ENCODE assay signal across 1 cellular context in the genomic region with DNA sequence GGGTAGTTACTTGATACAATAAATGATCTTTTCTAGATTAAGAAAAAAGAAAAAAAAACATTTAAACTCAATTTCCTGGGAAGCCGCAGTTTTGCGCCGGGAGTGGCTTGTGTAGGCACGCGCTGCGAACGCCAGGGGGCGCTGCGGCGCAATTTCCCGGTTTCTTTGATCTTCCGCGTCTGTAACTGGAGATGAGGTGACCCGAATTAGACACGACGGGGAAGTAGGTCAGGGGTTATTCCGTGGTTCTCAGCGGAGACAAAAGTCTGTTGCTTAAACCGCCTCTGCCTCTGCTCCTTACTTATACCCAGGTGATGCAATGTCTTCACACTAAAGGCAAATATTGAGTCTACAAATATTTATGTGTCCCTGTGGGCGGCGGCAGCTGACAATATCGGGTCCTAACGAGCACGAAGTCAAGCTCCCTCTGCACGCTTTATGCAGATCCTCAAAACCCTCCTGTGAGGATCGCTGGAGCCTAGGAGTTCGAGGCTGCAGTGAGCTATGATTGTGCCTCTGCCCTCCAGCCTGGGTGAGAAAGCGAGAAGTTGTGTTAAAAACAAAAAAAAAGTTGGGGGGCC.
TF ChIP-seq lines count a peak whose summit lies in the region.

No MANE protein-coding gene starts in this region.

TF ChIP-seq in HepG2, 621 proteins besides CTCF, POLR2A, EP300 and RAD21 (continued from another document):
- TF ChIP-seq TOPORS (CRISPR knock-in tag; IDR thresholded peaks at IDR 0.05), result no peak
